In the genomic region with DNA sequence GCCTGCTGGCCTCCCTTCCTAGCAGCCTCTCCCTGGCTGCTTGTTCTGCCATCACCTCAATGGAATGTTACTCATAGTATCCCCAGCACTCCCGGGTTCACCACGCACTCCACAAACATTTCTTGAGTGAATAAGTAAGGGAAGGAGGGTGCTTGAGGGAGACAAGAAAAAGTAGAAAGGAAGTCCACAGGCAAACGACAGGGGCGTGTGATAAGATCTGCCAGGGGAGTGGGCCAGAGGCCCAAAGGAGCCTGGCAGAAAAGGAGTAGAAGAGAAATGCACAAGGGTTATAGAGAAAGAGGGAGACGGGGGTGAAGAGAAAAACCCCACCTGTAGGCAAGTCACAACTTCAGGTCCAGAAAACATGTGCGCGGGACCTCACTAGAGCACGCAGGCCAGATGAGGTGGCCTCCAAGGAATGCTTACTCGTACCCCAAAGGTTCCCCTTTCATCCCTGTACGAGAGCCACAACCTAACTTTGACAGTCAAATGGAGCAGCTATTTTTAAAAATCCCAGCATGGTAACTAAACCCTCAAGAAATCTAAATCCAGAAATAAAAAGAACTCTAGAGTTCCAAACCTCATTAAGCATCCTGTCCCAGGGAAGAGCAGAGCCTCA, we compare ENCODE assay signal across 9 cellular contexts. TPM values are rescaled to one million over a fixed set of nuclear protein-coding genes. Genes with fewer than 3 reads are reported as not detected.
A peak's percentile ranks its signal among the peaks of the same experiment; 100 is the strongest.
DNase-seq lines count a peak whose midpoint lies in the region; ATAC-seq, FAIRE-seq and TF ChIP-seq lines count a peak whose summit lies in the region.
"Had no signal": no experiment of that assay in that cellular context is flagged by ENCODE, and none has a peak within 500 bp of the region (broad histone marks: within the 10 kb centered on the region; RNA-seq: fewer than 3 reads in every experiment).

No MANE protein-coding gene starts in this region.

- peak overlapping the region; percentile 98 for H3K27ac Mint-ChIP-seq in astrocyte (ENCODE audit: unreplicated experiment)
- peak overlapping the region; percentile 85 for H3K27ac Mint-ChIP-seq in stimulated activated effector memory CD8-positive, alpha-beta T cell treated with anti-CD3 and anti-CD28 coated beads, Interleukin-12 subunit alpha, Interleukin-12 subunit beta, amount 100 ng/mL, for 72 hours

- no peaks in the 10 kb centered on the region for H3K27me3 ChIP-seq in astrocyte (ENCODE audit: insufficient read depth, low read length)

- peaks cover 94% of the 10 kb centered on the region for H3K79me2 ChIP-seq in astrocyte (ENCODE audit: insufficient read depth, low read length)

- H3K4me3 Mint-ChIP-seq in astrocyte (ENCODE audit: unreplicated experiment): peak overlapping the region; percentile 64
- H3K4me3 Mint-ChIP-seq in stimulated activated effector memory CD8-positive, alpha-beta T cell treated with anti-CD3 and anti-CD28 coated beads, Interleukin-12 subunit alpha, Interleukin-12 subunit beta, amount 100 ng/mL, for 72 hours: no peak overlapping the region

- peak overlapping the region; percentile 37 for H3K4me3 ChIP-seq in astrocyte (ENCODE audit: insufficient read depth, low read depth, low read length)

- H3K9me3 Mint-ChIP-seq in astrocyte (ENCODE audit: unreplicated experiment): no peaks in the 10 kb centered on the region
- H3K9me3 Mint-ChIP-seq in stimulated activated effector memory CD8-positive, alpha-beta T cell treated with anti-CD3 and anti-CD28 coated beads, Interleukin-12 subunit alpha, Interleukin-12 subunit beta, amount 100 ng/mL, for 72 hours: no peaks in the 10 kb centered on the region

- no peak for TF ChIP-seq CTCF in astrocyte (IDR thresholded peaks at IDR 0.05; ENCODE audit: insufficient read depth, low read depth, low read length)

- H3K4me2 ChIP-seq in astrocyte (ENCODE audit: low read length): peak overlapping the region; percentile 82

- H3K36me3 Mint-ChIP-seq in astrocyte (ENCODE audit: low read depth, unreplicated experiment): peaks cover 4% of the 10 kb centered on the region
- H3K36me3 Mint-ChIP-seq in stimulated activated effector memory CD8-positive, alpha-beta T cell treated with anti-CD3 and anti-CD28 coated beads, Interleukin-12 subunit alpha, Interleukin-12 subunit beta, amount 100 ng/mL, for 72 hours: peaks cover 28% of the 10 kb centered on the region

- ATAC-seq in left ventricle myocardium superior (peak; percentile 51), GM21737 (IDR thresholded peaks at IDR 0.05; ENCODE audit: unreplicated experiment) (no peak), HG02588 (IDR thresholded peaks at IDR 0.05; ENCODE audit: unreplicated experiment) (no peak)
- no peak for ATAC-seq in stimulated activated effector memory CD8-positive, alpha-beta T cell treated with anti-CD3 and anti-CD28 coated beads, Interleukin-12 subunit alpha, Interleukin-12 subunit beta, amount 100 ng/mL, for 72 hours

- peak overlapping the region; percentile 82 for H3K9ac ChIP-seq in astrocyte (ENCODE audit: low read length)

- intact Hi-C loops in left ventricle myocardium superior (cut with micrococcal nuclease): no loop called here

- DNase-seq in H4 (ENCODE audit: low spot score) (peak; percentile 80), astrocyte (ENCODE audit: low read depth) (peak; percentile 96), left ventricle myocardium superior (no peak), D341Med (ENCODE audit: low spot score) (no peak), HuH-7.5 (ENCODE audit: low spot score) (no peak)
- DNase-seq in stimulated activated effector memory CD8-positive, alpha-beta T cell treated with anti-CD3 and anti-CD28 coated beads, Interleukin-12 subunit alpha, Interleukin-12 subunit beta, amount 100 ng/mL, for 72 hours (ENCODE audit: low spot score in 2 of 2): no peak
- DNase-seq: activated CD4-positive, alpha-beta T cell treated with anti-CD3 and anti-CD28 coated beads, Interleukin-2, amount 50 U/mL, for 48 hours had no signal

- no peaks in the 10 kb centered on the region for H3K9me3 ChIP-seq in astrocyte (ENCODE audit: insufficient read depth, low read depth, low read length)

- H3K27ac ChIP-seq in astrocyte (ENCODE audit: low read depth, low read length): peak overlapping the region; percentile 97

- H2AFZ ChIP-seq in astrocyte (ENCODE audit: low read depth, low read length): no peak overlapping the region

- no peaks in the 10 kb centered on the region for H3K27me3 Mint-ChIP-seq in astrocyte (ENCODE audit: low read depth, unreplicated experiment)

- no peaks in the 10 kb centered on the region for H3K36me3 ChIP-seq in astrocyte (ENCODE audit: insufficient read depth, low read length)

- peaks cover 24% of the 10 kb centered on the region for H4K20me1 ChIP-seq in astrocyte (ENCODE audit: insufficient read depth, low read length)

- H3K4me1 ChIP-seq in astrocyte (ENCODE audit: insufficient read depth, low read length): peaks cover 53% of the 10 kb centered on the region

- no peak for FAIRE-seq in astrocyte (lab: Jason Lieb, UNC)

- H3K4me1 Mint-ChIP-seq in astrocyte (ENCODE audit: low read depth, unreplicated experiment): peaks cover 57% of the 10 kb centered on the region
- H3K4me1 Mint-ChIP-seq in stimulated activated effector memory CD8-positive, alpha-beta T cell treated with anti-CD3 and anti-CD28 coated beads, Interleukin-12 subunit alpha, Interleukin-12 subunit beta, amount 100 ng/mL, for 72 hours: peaks cover 57% of the 10 kb centered on the region

RNA-seq across cellular contexts. Expression of a gene that starts 6.6 kb away (rescaled TPM):
- total RNA-seq in H4 (2014; rRNA removed; shearing (Covaris generic)): 55.0 and 77.6 TPM in 2 replicates
- total RNA-seq in astrocyte (56.2 and 59.2 TPM in 2 replicates), left ventricle myocardium superior (37.1 TPM)

RNA-seq across cellular contexts. Expression of a gene that starts 22.9 kb away (rescaled TPM):
- total RNA-seq in H4 (2014; rRNA removed; shearing (Covaris generic)): 2.5 and 2.9 TPM in 2 replicates
- total RNA-seq in astrocyte (6.2 and 7.5 TPM in 2 replicates), left ventricle myocardium superior (9.5 TPM)

Comparison
In these comparisons a context has a peak if more than half of its experiments do, and no peak if none do; other contexts are left out.
1. DNase-seq: peak in H4 (single experiment) and astrocyte (single experiment); none in left ventricle myocardium superior (single experiment), stimulated activated effector memory CD8-positive, alpha-beta T cell treated with anti-CD3 and anti-CD28 coated beads, Interleukin-12 subunit alpha, Interleukin-12 subunit beta, amount 100 ng/mL, for 72 hours (0 of 2), D341Med (single experiment) and HuH-7.5 (single experiment).